ENCODE assay signal across 14 cellular contexts in genomic region chr12:25677180-25677937, GRCh38.
DNase-seq lines count a peak whose midpoint lies in the region; ATAC-seq, FAIRE-seq and TF ChIP-seq lines count a peak whose summit lies in the region.
"Had no signal": no experiment of that assay in that cellular context is flagged by ENCODE, and none has a peak within 500 bp of the region (broad histone marks: within the 10 kb centered on the region; RNA-seq: fewer than 3 reads in every experiment).

No MANE protein-coding gene starts in this region.

- no peak for ATAC-seq in activated naive CD4-positive, alpha-beta T cell treated with anti-CD3 and anti-CD28 coated beads, Interleukin-2, amount 50 U/mL, for 72 hours
- no peak for ATAC-seq in natural killer cell
- ATAC-seq: activated CD8-positive, alpha-beta T cell treated with anti-CD3 and anti-CD28 coated beads, Interleukin-2, amount 10 ng/mL, durations not matched to agents 7 days and 5 days had no signal

- H3K4me1 Mint-ChIP-seq in natural killer cell: no peaks in the 10 kb centered on the region

- no peaks in the 10 kb centered on the region for H3K36me3 Mint-ChIP-seq in activated naive CD4-positive, alpha-beta T cell treated with anti-CD3 and anti-CD28 coated beads, Interleukin-2, amount 50 U/mL, for 72 hours
- no peaks in the 10 kb centered on the region for H3K36me3 Mint-ChIP-seq in natural killer cell

- DNase-seq in A673 (ENCODE audit: low spot score) (no peak), GM06990 (ENCODE audit: extremely low read depth, insufficient read length) (no peak), bronchial epithelial cell (ENCODE audit: low read depth) (peak; percentile 18), medulla oblongata (ENCODE audit: extremely low spot score) (peak; percentile 30), RCC 7860 (ENCODE audit: low spot score) (no peak), GOT3 (lab: John Stamatoyannopoulos, UW) (no peak), natural killer cell (no peak)
- no peak for DNase-seq in activated naive CD4-positive, alpha-beta T cell treated with anti-CD3 and anti-CD28 coated beads, Interleukin-2, amount 50 U/mL, for 72 hours (ENCODE audit: low spot score in 2 of 2)
- DNase-seq: activated CD8-positive, alpha-beta T cell treated with anti-CD3 and anti-CD28 coated beads, Interleukin-2, amount 10 ng/mL, durations not matched to agents 7 days and 5 days; BE2C; dermis blood vessel endothelial cell; HFFc6; NCI-H146 had no signal

- TF ChIP-seq CTCF in A673 (conservative IDR thresholded peaks at IDR 0.05; ENCODE audit: low read depth, low read length) (0 out of 2 replicates have a peak, but pooled peaks have one; percentile 16), GM06990 (IDR thresholded peaks at IDR 0.05; ENCODE audit: insufficient read depth, low read length, poor library complexity, severe bottlenecking) (peak; percentile 6), bronchial epithelial cell (IDR thresholded peaks at IDR 0.05; ENCODE audit: insufficient read depth, low read length, severe bottlenecking) (peak; percentile 33), natural killer cell (IDR thresholded peaks at IDR 0.05) (no peak)

- CTCF ChIA-PET in A673 (lab: Charles Lee): no interaction called here

- no peak overlapping the region for H3K4me3 ChIP-seq in A673 (ENCODE audit: low read depth, low read length, poor library complexity, severe bottlenecking)
- no peak overlapping the region for H3K4me3 ChIP-seq in GM06990 (replicated peaks; ENCODE audit: low read depth, low read length)
- H3K4me3 ChIP-seq in bronchial epithelial cell (ENCODE audit: low read depth, low read length): no peak overlapping the region

- H3K27ac ChIP-seq in A673 (ENCODE audit: low read depth, low read length, poor library complexity, severe bottlenecking): no peak overlapping the region
- H3K27ac ChIP-seq: KMS-11 had no signal

- H3K36me3 ChIP-seq in A673 (ENCODE audit: insufficient read depth, low read length, poor library complexity, severe bottlenecking) (no peaks in the 10 kb centered on the region), GM06990 (ENCODE audit: control insufficient read depth, insufficient read depth, low read length) (no peaks in the 10 kb centered on the region), bronchial epithelial cell (ENCODE audit: control insufficient read depth, insufficient read depth, low read length) (no peaks in the 10 kb centered on the region)
- H3K36me3 ChIP-seq: BE2C had no signal

- H3K4me3 Mint-ChIP-seq in natural killer cell: no peak overlapping the region
- H3K4me3 Mint-ChIP-seq: activated CD8-positive, alpha-beta T cell treated with anti-CD3 and anti-CD28 coated beads, Interleukin-2, amount 10 ng/mL, durations not matched to agents 7 days and 5 days; HFFc6 had no signal

- FAIRE-seq in bronchial epithelial cell (lab: Jason Lieb, UNC): no peak
- FAIRE-seq in RCC 7860 (lab: Jason Lieb, UNC): no peak

- POLR2A ChIA-PET in A673 (lab: Charles Lee; ENCODE audit: low non-redundant PET): no interaction called here

- BruUV-seq in A673 (replicated peaks; lab: Mats Ljungman, UMichigan): no TSS peak

- H3K9me3 ChIP-seq in A673 (ENCODE audit: low read depth, low read length, poor library complexity, severe bottlenecking): no peaks in the 10 kb centered on the region
- H3K9me3 ChIP-seq: BE2C had no signal

- no peak overlapping the region for H3K27ac Mint-ChIP-seq in activated naive CD4-positive, alpha-beta T cell treated with anti-CD3 and anti-CD28 coated beads, Interleukin-2, amount 50 U/mL, for 72 hours
- H3K27ac Mint-ChIP-seq in natural killer cell: no peak overlapping the region
- H3K27ac Mint-ChIP-seq: activated CD8-positive, alpha-beta T cell treated with anti-CD3 and anti-CD28 coated beads, Interleukin-2, amount 10 ng/mL, durations not matched to agents 7 days and 5 days; HFFc6 had no signal

- H3K27me3 Mint-ChIP-seq in natural killer cell (ENCODE audit: low read depth in 2 of 2): peaks cover 0 to 4% of the 10 kb centered on the region in 2 donors

- H3K9me3 Mint-ChIP-seq in activated naive CD4-positive, alpha-beta T cell treated with anti-CD3 and anti-CD28 coated beads, Interleukin-2, amount 50 U/mL, for 72 hours: no peaks in the 10 kb centered on the region
- no peaks in the 10 kb centered on the region for H3K9me3 Mint-ChIP-seq in natural killer cell
- H3K9me3 Mint-ChIP-seq: HFFc6 had no signal

- peaks cover 10% of the 10 kb centered on the region for H3K4me1 ChIP-seq in A673 (ENCODE audit: insufficient read depth, low read length, poor library complexity, severe bottlenecking)
- H3K4me1 ChIP-seq: BE2C had no signal

- H3K27me3 ChIP-seq in A673 (replicated peaks; ENCODE audit: insufficient read depth, low read depth, low read length, poor library complexity) (no peaks in the 10 kb centered on the region), GM06990 (replicated peaks; ENCODE audit: control insufficient read depth, insufficient read depth, low read length) (0 out of 2 replicates have a peak, but pooled peaks cover 2% of the 10 kb centered on the region), bronchial epithelial cell (ENCODE audit: control insufficient read depth, insufficient read depth, low read length) (no peaks in the 10 kb centered on the region)
- H3K27me3 ChIP-seq: BE2C had no signal

- intact Hi-C loops in A673 (cut with micrococcal nuclease; ENCODE audit: unreplicated experiment): no loop called here
- intact Hi-C loops in natural killer cell (cut with micrococcal nuclease): no loop called here

Comparison
In these comparisons a context has a peak if more than half of its experiments do, and no peak if none do; other contexts are left out.
1. DNase-seq: peak in bronchial epithelial cell (single experiment) and medulla oblongata (single experiment); none in A673 (single experiment), GM06990 (single experiment), RCC 7860 (single experiment), activated naive CD4-positive, alpha-beta T cell treated with anti-CD3 and anti-CD28 coated beads, Interleukin-2, amount 50 U/mL, for 72 hours (0 of 2), GOT3 (single experiment) and natural killer cell (single experiment).